34 cellular contexts compared by ENCODE assay signal in the genomic region with DNA sequence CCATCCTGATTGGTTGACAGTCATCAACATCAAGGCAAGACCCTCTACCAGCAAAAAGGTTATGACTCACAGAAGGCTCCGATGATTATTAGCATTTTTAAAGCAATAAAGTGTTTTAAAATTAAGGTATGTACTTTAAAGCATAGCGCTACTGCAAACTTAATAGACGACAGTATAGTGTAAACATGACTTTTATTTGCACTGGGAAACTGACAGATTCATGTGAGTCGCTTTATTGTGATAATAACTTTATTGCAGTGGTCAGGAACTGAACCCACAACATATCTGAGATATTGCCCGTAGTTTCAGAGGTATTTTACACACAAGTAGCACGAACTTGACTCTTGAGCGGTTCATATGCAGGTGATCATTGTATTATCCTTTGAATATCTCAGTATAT.
"Had no signal": no experiment of that assay in that cellular context is flagged by ENCODE, and none has a peak within 500 bp of the region (broad histone marks: within the 10 kb centered on the region; RNA-seq: fewer than 3 reads in every experiment).

No MANE protein-coding gene starts in this region.

- ATAC-seq: activated CD4-positive, alpha-beta T cell treated with anti-CD3 and anti-CD28 coated beads for 36 hours; activated CD4-positive, CD25-positive, alpha-beta regulatory T cell treated with anti-CD3 and anti-CD28 coated beads, Interleukin-2, amount 50 U/mL, for 24 hours; activated CD8-positive, alpha-beta memory T cell treated with anti-CD3 and anti-CD28 coated beads, Interleukin-2, amount 10 ng/mL, durations not matched to agents 7 days and 5 days; activated CD8-positive, alpha-beta T cell treated with anti-CD3 and anti-CD28 coated beads, Interleukin-2, amount 10 ng/mL, durations not matched to agents 7 days and 5 days; activated naive CD4-positive, alpha-beta T cell treated with anti-CD3 and anti-CD28 coated beads, Interleukin-2, amount 50 U/mL, for 72 hours; body of pancreas; WTC11 had no signal

- H3K36me3 Mint-ChIP-seq: activated CD8-positive, alpha-beta memory T cell treated with anti-CD3 and anti-CD28 coated beads, Interleukin-2, amount 10 ng/mL, durations not matched to agents 7 days and 5 days; activated naive CD4-positive, alpha-beta T cell treated with anti-CD3 and anti-CD28 coated beads, Interleukin-2, amount 50 U/mL, for 72 hours; activated naive CD8-positive, alpha-beta T cell treated with anti-CD3 and anti-CD28 coated beads for 36 hours had no signal

- H3K27ac Mint-ChIP-seq: activated CD4-positive, alpha-beta memory T cell treated with anti-CD3 and anti-CD28 coated beads, Interleukin-2, amount 10 ng/mL, durations not matched to agents 7 days and 5 days; activated CD4-positive, alpha-beta T cell treated with anti-CD3 and anti-CD28 coated beads for 36 hours; activated CD4-positive, alpha-beta T cell treated with anti-CD3 and anti-CD28 coated beads, Interleukin-2, amount 10 ng/mL, durations not matched to agents 7 days and 5 days; activated CD8-positive, alpha-beta memory T cell treated with anti-CD3 and anti-CD28 coated beads, Interleukin-2, amount 10 ng/mL, durations not matched to agents 7 days and 5 days; activated CD8-positive, alpha-beta T cell treated with anti-CD3 and anti-CD28 coated beads, Interleukin-2, amount 10 ng/mL, durations not matched to agents 7 days and 5 days; activated naive CD4-positive, alpha-beta T cell treated with anti-CD3 and anti-CD28 coated beads for 36 hours; activated naive CD4-positive, alpha-beta T cell treated with anti-CD3 and anti-CD28 coated beads, Interleukin-2, amount 50 U/mL, for 72 hours; activated naive CD8-positive, alpha-beta T cell treated with anti-CD3 and anti-CD28 coated beads for 36 hours; activated T-cell treated with anti-CD3 and anti-CD28 coated beads, Interleukin-2, amount 50 U/mL, for 24 hours; activated T-helper 2 cell treated with anti-CD3 and anti-CD28 coated beads, Interferon-gamma antibody, Interleukin-2, Interleukin-4, amounts not matched to agents 10 μg/mL and 5 μg/mL and 100 μg/mL, durations not matched to agents 14 hours and 24 hours and 36 hours; T-helper 2 cell treated with Interferon-gamma antibody and Interleukin-4, amounts not matched to agents 5 μg/mL and 100 μg/mL, for 36 hours; WTC11 had no signal

- H3K4me3 Mint-ChIP-seq: activated CD4-positive, alpha-beta memory T cell treated with anti-CD3 and anti-CD28 coated beads, Interleukin-2, amount 10 ng/mL, durations not matched to agents 7 days and 5 days; activated CD4-positive, alpha-beta T cell treated with anti-CD3 and anti-CD28 coated beads for 36 hours; activated CD4-positive, alpha-beta T cell treated with anti-CD3 and anti-CD28 coated beads, Interleukin-2, amount 10 ng/mL, durations not matched to agents 7 days and 5 days; activated CD8-positive, alpha-beta memory T cell treated with anti-CD3 and anti-CD28 coated beads, Interleukin-2, amount 10 ng/mL, durations not matched to agents 7 days and 5 days; activated CD8-positive, alpha-beta T cell treated with anti-CD3 and anti-CD28 coated beads, Interleukin-2, amount 10 ng/mL, durations not matched to agents 7 days and 5 days; activated naive CD4-positive, alpha-beta T cell treated with anti-CD3 and anti-CD28 coated beads for 36 hours; activated naive CD8-positive, alpha-beta T cell treated with anti-CD3 and anti-CD28 coated beads for 36 hours; activated T-cell treated with anti-CD3 and anti-CD28 coated beads, Interleukin-2, amount 50 U/mL, for 24 hours; T-helper 2 cell treated with Interferon-gamma antibody and Interleukin-4, amounts not matched to agents 5 μg/mL and 100 μg/mL, for 36 hours; WTC11 had no signal

- DNase-seq: activated CD4-positive, alpha-beta memory T cell treated with anti-CD3 and anti-CD28 coated beads, Interleukin-2, amount 10 ng/mL, durations not matched to agents 7 days and 5 days; activated CD4-positive, alpha-beta T cell treated with anti-CD3 and anti-CD28 coated beads for 1 hour; activated CD4-positive, alpha-beta T cell treated with anti-CD3 and anti-CD28 coated beads for 36 hours; activated CD4-positive, alpha-beta T cell treated with anti-CD3 and anti-CD28 coated beads for 48 hours; activated CD4-positive, alpha-beta T cell treated with anti-CD3 and anti-CD28 coated beads, Interleukin-2, amount 10 ng/mL, durations not matched to agents 7 days and 5 days; activated CD4-positive, alpha-beta T cell treated with anti-CD3 and anti-CD28 coated beads, Interleukin-2, amount 50 U/mL, for 48 hours; activated CD4-positive, CD25-positive, alpha-beta regulatory T cell; activated CD8-positive, alpha-beta memory T cell treated with anti-CD3 and anti-CD28 coated beads for 24 hours; activated CD8-positive, alpha-beta memory T cell treated with anti-CD3 and anti-CD28 coated beads, Interleukin-2, amount 10 ng/mL, durations not matched to agents 7 days and 5 days; activated CD8-positive, alpha-beta memory T cell treated with anti-CD3 and anti-CD28 coated beads, Interleukin-2, amount 50 U/mL, for 48 hours; activated CD8-positive, alpha-beta T cell treated with anti-CD3 and anti-CD28 coated beads, Interleukin-2, amount 10 ng/mL, durations not matched to agents 7 days and 5 days; activated effector memory CD4-positive, alpha-beta T cell treated with Interleukin-2 at 50 U/mL for 16 hours; activated gamma-delta T cell; activated naive CD4-positive, alpha-beta T cell treated with anti-CD3 and anti-CD28 coated beads for 36 hours; activated naive CD4-positive, alpha-beta T cell treated with anti-CD3 and anti-CD28 coated beads, Interleukin-2, amount 50 U/mL, for 16 hours; activated naive CD8-positive, alpha-beta T cell treated with anti-CD3 and anti-CD28 coated beads for 36 hours; activated T-cell treated with anti-CD3 and anti-CD28 coated beads, Interleukin-2, amount 50 U/mL, for 24 hours; activated T-cell treated with anti-CD3 and anti-CD28 coated beads, Interleukin-2, amount 50 U/mL, for 48 hours; adrenal gland; amniotic stem cell; aorta; body of pancreas; brain microvascular endothelial cell; central memory CD4-positive, alpha-beta T cell; cerebellar nuclear complex; T-helper 2 cell; T-helper 9 cell; WERI-Rb-1 had no signal

- H3K4me1 ChIP-seq: breast epithelium had no signal

- H3K27me3 ChIP-seq: adrenal gland, body of pancreas, brain microvascular endothelial cell, breast epithelium had no signal

- H3K36me3 ChIP-seq: adrenal gland, breast epithelium, WERI-Rb-1 had no signal

- H3K27ac ChIP-seq: adrenal gland, body of pancreas, brain microvascular endothelial cell, breast epithelium, WERI-Rb-1 had no signal

- H3K9me3 ChIP-seq: adrenal gland, body of pancreas, breast epithelium had no signal

- H3K4me3 ChIP-seq: adrenal gland, body of pancreas, breast epithelium had no signal

- H3K4me1 Mint-ChIP-seq: activated CD4-positive, alpha-beta memory T cell treated with anti-CD3 and anti-CD28 coated beads, Interleukin-2, amount 10 ng/mL, durations not matched to agents 7 days and 5 days; activated CD4-positive, alpha-beta T cell treated with anti-CD3 and anti-CD28 coated beads for 36 hours; activated CD4-positive, alpha-beta T cell treated with anti-CD3 and anti-CD28 coated beads, Interleukin-2, amount 10 ng/mL, durations not matched to agents 7 days and 5 days; activated CD8-positive, alpha-beta memory T cell treated with anti-CD3 and anti-CD28 coated beads, Interleukin-2, amount 10 ng/mL, durations not matched to agents 7 days and 5 days; activated naive CD8-positive, alpha-beta T cell treated with anti-CD3 and anti-CD28 coated beads for 36 hours had no signal
